In genomic region chr7:76054129-76055120, GRCh38 we compare ENCODE assay signal across 8 cellular contexts. TPM values are rescaled to one million over a fixed set of nuclear protein-coding genes. Genes with fewer than 3 reads are reported as not detected.
DNase-seq lines count a peak whose midpoint lies in the region; ATAC-seq and TF ChIP-seq lines count a peak whose summit lies in the region.
"Had no signal": no experiment of that assay in that cellular context is flagged by ENCODE, and none has a peak within 500 bp of the region (broad histone marks: within the 10 kb centered on the region; RNA-seq: fewer than 3 reads in every experiment).

No MANE protein-coding gene starts in this region.

- intact Hi-C loops in Panc1 (cut with micrococcal nuclease; ENCODE audit: unreplicated experiment), result no loop called here
- intact Hi-C loops in gastrocnemius medialis (cut with DNase I; ENCODE audit: low total_unique reads), result loop anchor here (5.0 to 10.0 kb wide), 2 partner anchors 110 to 238 kb away; no protein-coding TSS in a partner anchor
- intact Hi-C loops in activated CD4-positive, alpha-beta memory T cell treated with anti-CD3 and anti-CD28 coated beads for 36 hours (cut with micrococcal nuclease), result no loop called here

- H3K36me3 ChIP-seq in Panc1 (ENCODE audit: control insufficient read depth, insufficient read depth, low read length), result peaks cover 23% of the 10 kb centered on the region
- peaks cover 0 to 39% of the 10 kb centered on the region in 2 donors for H3K36me3 ChIP-seq in gastrocnemius medialis

- H3K4me3 Mint-ChIP-seq in stimulated activated naive CD8-positive, alpha-beta T cell treated with anti-CD3 and anti-CD28 coated beads, Interleukin-15, amount 100 ng/mL, for 72 hours, result no peak overlapping the region
- no peak overlapping the region for H3K4me3 Mint-ChIP-seq in activated CD4-positive, alpha-beta memory T cell treated with anti-CD3 and anti-CD28 coated beads for 36 hours

- no peaks in the 10 kb centered on the region for H3K9me3 ChIP-seq in Panc1 (ENCODE audit: control insufficient read depth, insufficient read depth, low read depth, low read length)
- H3K9me3 ChIP-seq in gastrocnemius medialis, result no peaks in the 10 kb centered on the region

- H3K4me3 ChIP-seq in Panc1 (ENCODE audit: low read depth in 2 of 2, low read length in 2 of 2), result no peak overlapping the region
- no peak overlapping the region for H3K4me3 ChIP-seq in gastrocnemius medialis
- H3K4me3 ChIP-seq: SK-N-MC had no signal

- no peaks in the 10 kb centered on the region for H3K27me3 Mint-ChIP-seq in stimulated activated naive CD8-positive, alpha-beta T cell treated with anti-CD3 and anti-CD28 coated beads, Interleukin-15, amount 100 ng/mL, for 72 hours
- H3K27me3 Mint-ChIP-seq in activated CD4-positive, alpha-beta memory T cell treated with anti-CD3 and anti-CD28 coated beads for 36 hours, result no peaks in the 10 kb centered on the region

- POLR2A ChIA-PET in Panc1 (lab: Charles Lee), result interaction anchor here (0.6 kb wide), 1 partner anchor 163 kb away, joined by 3 read pairs; no protein-coding TSS in a partner anchor
- POLR2A ChIA-PET in HEK293T (lab: Yijun Ruan, JAX), result no interaction called here
- POLR2A ChIA-PET in activated CD4-positive, alpha-beta memory T cell treated with anti-CD3 and anti-CD28 coated beads for 36 hours (lab: Charles Lee), result no interaction called here

- in situ Hi-C loops in Panc1 (cut with HindIII; ENCODE audit: low pct_unique_long_range_greater_than_20kb, low sequenced_read_pairs) (no loop called here), gastrocnemius medialis (cut with MboI; ENCODE audit: low sequenced_read_pairs in 4 of 4) (no loop called here)

- no peaks in the 10 kb centered on the region for H3K27me3 ChIP-seq in Panc1 (ENCODE audit: control insufficient read depth, insufficient read depth, low read length)
- no peaks in the 10 kb centered on the region for H3K27me3 ChIP-seq in gastrocnemius medialis

- 0 out of 2 replicates have a peak, but pooled peaks have one; percentile 24 for ATAC-seq in Panc1
- peak; percentile 76 to 83 for ATAC-seq in gastrocnemius medialis
- ATAC-seq in stimulated activated naive CD8-positive, alpha-beta T cell treated with anti-CD3 and anti-CD28 coated beads, Interleukin-15, amount 100 ng/mL, for 72 hours, result no peak

- peaks cover 40% of the 10 kb centered on the region for H3K4me1 Mint-ChIP-seq in stimulated activated naive CD8-positive, alpha-beta T cell treated with anti-CD3 and anti-CD28 coated beads, Interleukin-15, amount 100 ng/mL, for 72 hours
- H3K4me1 Mint-ChIP-seq in activated CD4-positive, alpha-beta memory T cell treated with anti-CD3 and anti-CD28 coated beads for 36 hours (ENCODE audit: low read depth), result peaks cover 26% of the 10 kb centered on the region

- BruUV-seq in Panc1 (replicated peaks; lab: Mats Ljungman, UMichigan), result no TSS peak

- H3K27ac ChIP-seq in Panc1 (ENCODE audit: low read length) (no peak overlapping the region), gastrocnemius medialis (peak overlapping the region; percentile 54 to 94 (median 78))
- H3K27ac ChIP-seq: SK-N-MC had no signal

- H3K9me3 Mint-ChIP-seq in stimulated activated naive CD8-positive, alpha-beta T cell treated with anti-CD3 and anti-CD28 coated beads, Interleukin-15, amount 100 ng/mL, for 72 hours, result no peaks in the 10 kb centered on the region
- no peaks in the 10 kb centered on the region for H3K9me3 Mint-ChIP-seq in activated CD4-positive, alpha-beta memory T cell treated with anti-CD3 and anti-CD28 coated beads for 36 hours

- DNase-seq in HT1080 (ENCODE audit: low read depth) (peak; percentile 63), Panc1 (ENCODE audit: low read depth, low spot score) (no peak), fibroblast of peridontal ligament (ENCODE audit: extremely low read depth) (peak; percentile 43), gastrocnemius medialis (peak; percentile 41 to 90), HEK293T (ENCODE audit: extremely low spot score) (no peak)
- DNase-seq in stimulated activated naive CD8-positive, alpha-beta T cell treated with anti-CD3 and anti-CD28 coated beads, Interleukin-15, amount 100 ng/mL, for 72 hours, result no peak
- no peak for DNase-seq in activated CD4-positive, alpha-beta memory T cell treated with anti-CD3 and anti-CD28 coated beads for 36 hours

- TF ChIP-seq POLR2A in gastrocnemius medialis (IDR thresholded peaks at IDR 0.05), result no peak

- peaks cover 37% of the 10 kb centered on the region for H3K36me3 Mint-ChIP-seq in activated CD4-positive, alpha-beta memory T cell treated with anti-CD3 and anti-CD28 coated beads for 36 hours

- CTCF ChIA-PET in Panc1 (lab: Charles Lee), result no interaction called here
- CTCF ChIA-PET in HEK293T (lab: Yijun Ruan, JAX), result no interaction called here
- CTCF ChIA-PET in activated CD4-positive, alpha-beta memory T cell treated with anti-CD3 and anti-CD28 coated beads for 36 hours (lab: Charles Lee), result no interaction called here

- H3K4me1 ChIP-seq in Panc1 (ENCODE audit: control insufficient read depth, insufficient read depth, low read length) (peaks cover 11% of the 10 kb centered on the region; the same call in 1 of the 2 replicates), gastrocnemius medialis (peaks cover 63 to 77% of the 10 kb centered on the region in 2 donors)

- no peak for TF ChIP-seq CTCF in Panc1 (IDR thresholded peaks at IDR 0.05)
- TF ChIP-seq CTCF in gastrocnemius medialis (IDR thresholded peaks at IDR 0.05 in 4 of 5, conservative IDR thresholded peaks at IDR 0.05 in 1 of 5), result no peak

- H3K27ac Mint-ChIP-seq in stimulated activated naive CD8-positive, alpha-beta T cell treated with anti-CD3 and anti-CD28 coated beads, Interleukin-15, amount 100 ng/mL, for 72 hours, result peak overlapping the region in 1 of 2 donors; percentile 40
- H3K27ac Mint-ChIP-seq in activated CD4-positive, alpha-beta memory T cell treated with anti-CD3 and anti-CD28 coated beads for 36 hours, result no peak overlapping the region

TF ChIP-seq in HEK293T, 16 proteins besides CTCF, POLR2A, EP300 and RAD21:
- TF ChIP-seq SUZ12 (IDR thresholded peaks at IDR 0.05) (no peak), ZNF384 (IDR thresholded peaks at IDR 0.05) (no peak), LEF1 (IDR thresholded peaks at IDR 0.05; ENCODE audit: borderline replicate concordance) (no peak), FOXK2 (IDR thresholded peaks at IDR 0.05) (no peak), L3MBTL2 (conservative IDR thresholded peaks at IDR 0.05) (no peak), SP1 (IDR thresholded peaks at IDR 0.05) (no peak), FOXA1 (IDR thresholded peaks at IDR 0.05) (no peak), CTBP1 (IDR thresholded peaks at IDR 0.05; ENCODE audit: borderline replicate concordance) (no peak)

RNA-seq across cellular contexts. Expression of gene MDH2, which starts 6.5 kb away (rescaled TPM):
- 236 and 349 TPM in 2 replicates for total RNA-seq in HT1080 (2014; rRNA removed; shearing (Covaris generic))
- polyA plus RNA-seq in HT1080 (2015; cell fraction: cytosol; rRNA removed), result 227 and 244 TPM in 2 replicates
- 170 and 192 TPM in 2 replicates for polyA plus RNA-seq in HT1080 (2015; cell fraction: nucleus; rRNA removed)
- total RNA-seq in Panc1 (2021; ENCODE audit: unreplicated experiment), result 365 TPM
- 703 TPM for polyA plus RNA-seq in Panc1 (2012; ENCODE audit: insufficient read length)
- 100 to 1,000 TPM; 236 to 344 (median 284) TPM for total RNA-seq in gastrocnemius medialis
- total RNA-seq in activated CD4-positive, alpha-beta memory T cell treated with anti-CD3 and anti-CD28 coated beads for 36 hours, result 100 to 1,000 TPM; 259 to 271 TPM

RNA-seq across cellular contexts. Expression of gene STYXL1, which starts 6.6 kb away (rescaled TPM):
- 51.9 and 53.8 TPM in 2 replicates for total RNA-seq in HT1080 (2014; rRNA removed; shearing (Covaris generic))
- polyA plus RNA-seq in HT1080 (2015; cell fraction: cytosol; rRNA removed), result 64.6 and 68.9 TPM in 2 replicates
- polyA plus RNA-seq in HT1080 (2015; cell fraction: nucleus; rRNA removed), result 67.6 and 71.4 TPM in 2 replicates
- total RNA-seq in Panc1 (2021; ENCODE audit: unreplicated experiment) (57.6 TPM), gastrocnemius medialis (10 to 100 TPM; 10.0 to 31.5 (median 17.3) TPM)
- polyA plus RNA-seq in Panc1 (2012; ENCODE audit: insufficient read length), result 60.7 TPM
- 10 to 100 TPM; 37.8 to 40.5 TPM for total RNA-seq in activated CD4-positive, alpha-beta memory T cell treated with anti-CD3 and anti-CD28 coated beads for 36 hours

Comparison
In these comparisons a context has a peak if more than half of its experiments do, and no peak if none do; other contexts are left out.
1. DNase-seq: peak in HT1080 (single experiment), fibroblast of peridontal ligament (single experiment) and gastrocnemius medialis (2 of 2); none in Panc1 (single experiment), HEK293T (single experiment), stimulated activated naive CD8-positive, alpha-beta T cell treated with anti-CD3 and anti-CD28 coated beads, Interleukin-15, amount 100 ng/mL, for 72 hours (0 of 2) and activated CD4-positive, alpha-beta memory T cell treated with anti-CD3 and anti-CD28 coated beads for 36 hours (single experiment).